In the genomic region with DNA sequence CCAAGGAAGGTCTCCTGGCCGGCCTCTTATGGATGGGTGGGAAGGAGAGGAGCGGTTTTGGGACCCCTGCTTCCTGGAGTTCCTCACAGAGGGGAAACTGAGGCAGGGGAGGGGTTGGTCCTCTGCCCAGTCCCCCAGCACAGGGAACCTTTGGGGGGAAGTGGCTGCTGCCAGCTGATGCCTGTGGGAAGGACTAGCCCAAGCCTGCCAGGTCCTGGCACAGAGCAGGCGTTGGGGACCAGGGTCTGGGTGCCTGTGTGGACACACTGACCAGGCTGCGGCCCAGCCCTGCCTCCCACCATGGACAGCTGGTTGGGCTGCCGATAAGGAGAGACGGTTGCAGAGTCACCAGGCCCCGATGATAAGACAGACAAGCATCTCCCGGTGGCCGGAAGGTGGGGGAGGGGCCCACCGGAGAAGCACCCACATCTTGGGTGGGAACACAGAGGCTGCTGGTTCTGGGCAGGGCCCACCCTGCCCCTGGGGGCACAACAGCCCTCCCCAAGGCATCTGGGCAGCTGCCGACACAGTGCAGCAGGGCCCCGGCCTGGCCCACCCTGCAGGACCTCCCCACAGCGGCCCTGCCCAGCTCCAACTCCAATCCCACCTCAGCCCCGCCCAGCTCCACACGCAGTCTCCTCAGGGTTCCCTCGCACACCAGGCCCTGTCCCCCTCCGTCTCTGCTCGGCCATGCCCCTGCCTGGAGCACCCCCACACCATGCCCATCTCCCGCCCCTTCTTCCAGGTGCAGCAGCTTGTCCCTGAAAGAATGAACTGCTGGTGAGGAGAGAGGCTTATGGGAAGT, we compare ENCODE assay signal across 1 cellular context.
A peak's percentile ranks its signal among the peaks of the same experiment; 100 is the strongest.
TF ChIP-seq lines count a peak whose summit lies in the region.

No MANE protein-coding gene starts in this region.

TF ChIP-seq in K562, 482 proteins besides CTCF, POLR2A, EP300 and RAD21 (continued from another document and continues in another):
- TF ChIP-seq, protein P1, sequence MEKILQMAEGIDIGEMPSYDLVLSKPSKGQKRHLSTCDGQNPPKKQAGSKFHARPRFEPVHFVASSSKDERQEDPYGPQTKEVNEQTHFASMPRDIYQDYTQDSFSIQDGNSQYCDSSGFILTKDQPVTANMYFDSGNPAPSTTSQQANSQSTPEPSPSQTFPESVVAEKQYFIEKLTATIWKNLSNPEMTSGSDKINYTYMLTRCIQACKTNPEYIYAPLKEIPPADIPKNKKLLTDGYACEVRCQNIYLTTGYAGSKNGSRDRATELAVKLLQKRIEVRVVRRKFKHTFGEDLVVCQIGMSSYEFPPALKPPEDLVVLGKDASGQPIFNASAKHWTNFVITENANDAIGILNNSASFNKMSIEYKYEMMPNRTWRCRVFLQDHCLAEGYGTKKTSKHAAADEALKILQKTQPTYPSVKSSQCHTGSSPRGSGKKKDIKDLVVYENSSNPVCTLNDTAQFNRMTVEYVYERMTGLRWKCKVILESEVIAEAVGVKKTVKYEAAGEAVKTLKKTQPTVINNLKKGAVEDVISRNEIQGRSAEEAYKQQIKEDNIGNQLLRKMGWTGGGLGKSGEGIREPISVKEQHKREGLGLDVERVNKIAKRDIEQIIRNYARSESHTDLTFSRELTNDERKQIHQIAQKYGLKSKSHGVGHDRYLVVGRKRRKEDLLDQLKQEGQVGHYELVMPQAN (IDR thresholded peaks at IDR 0.05; ENCODE audit: borderline replicate concordance): no peak
- TF ChIP-seq ZKSCAN3 (CRISPR knock-in tag; IDR thresholded peaks at IDR 0.05) (no peak), HNRNPK (IDR thresholded peaks at IDR 0.05; ENCODE audit: low read depth, low read length, poor library complexity, severe bottlenecking) (no peak), HDAC2 (IDR thresholded peaks at IDR 0.05) (peak; percentile 60; the same call in 1 of the 2 replicates), KLF16 (IDR thresholded peaks at IDR 0.05) (peak; percentile 88), C11orf30 (IDR thresholded peaks at IDR 0.05; ENCODE audit: low read depth) (peak; percentile 68), RUNX1 (IDR thresholded peaks at IDR 0.05; ENCODE audit: low read depth) (peak; percentile 89; the same call in 1 of the 2 replicates), SRSF9 (IDR thresholded peaks at IDR 0.05; ENCODE audit: borderline replicate concordance, low read depth, low read length) (no peak), FOSL1 (tag; conservative IDR thresholded peaks at IDR 0.05) (peak; percentile 80), PHF20 (IDR thresholded peaks at IDR 0.05; ENCODE audit: partially characterized antibody) (no peak), ZNF217 (CRISPR knock-in tag; IDR thresholded peaks at IDR 0.05) (no peak), SP2 (IDR thresholded peaks at IDR 0.05; ENCODE audit: extremely low read depth, low read depth, low read length, poor library complexity, severe bottlenecking) (no peak), ARNT (IDR thresholded peaks at IDR 0.05) (peak; percentile 50 to 88; a peak in 1 of 4 replicates), ZNF589 (CRISPR knock-in tag; IDR thresholded peaks at IDR 0.05; ENCODE audit: low read depth) (peak; percentile 84), ZNF274 (IDR thresholded peaks at IDR 0.05; ENCODE audit: borderline replicate concordance, low read depth, low read length) (no peak), ATF7 (IDR thresholded peaks at IDR 0.05) (peak; percentile 50; the same call in 1 of the 2 replicates), ELF4 (CRISPR knock-in tag; IDR thresholded peaks at IDR 0.05) (peak; percentile 14; the same call in 1 of the 2 replicates), ILK (tag; IDR thresholded peaks at IDR 0.05; ENCODE audit: borderline replicate concordance, low read depth) (no peak), SRSF1 (IDR thresholded peaks at IDR 0.05; ENCODE audit: low read depth, low read length) (no peak), ZNF239 (CRISPR knock-in tag; IDR thresholded peaks at IDR 0.05) (no peak; the same call in 1 of the 2 replicates), ZNF311 (CRISPR knock-in tag; IDR thresholded peaks at IDR 0.05) (peak; percentile 81), PCBP2 (IDR thresholded peaks at IDR 0.05; ENCODE audit: low read depth, low read length, poor library complexity, severe bottlenecking) (no peak), GTF2F1 (IDR thresholded peaks at IDR 0.05; ENCODE audit: low read depth, low read length) (no peak), ZNF197 (CRISPR knock-in tag; IDR thresholded peaks at IDR 0.05; ENCODE audit: low read depth) (peak; percentile 63), OTX1 (CRISPR knock-in tag; IDR thresholded peaks at IDR 0.05) (no peak), ZKSCAN8 (CRISPR knock-in tag; IDR thresholded peaks at IDR 0.05) (peak; percentile 68), ZBED1 (IDR thresholded peaks at IDR 0.05) (peak; percentile 91), ZNF41 (CRISPR knock-in tag; conservative IDR thresholded peaks at IDR 0.05) (no peak; the same call in 1 of the 2 replicates), CHD4 (IDR thresholded peaks at IDR 0.05; ENCODE audit: insufficient read depth, insufficient replicate concordance, low read depth, low read length, poor library complexity, severe bottlenecking) (no peak), ZNF224 (CRISPR knock-in tag; IDR thresholded peaks at IDR 0.05) (no peak), ZNF76 (CRISPR knock-in tag; IDR thresholded peaks at IDR 0.05; ENCODE audit: borderline replicate concordance) (peak; percentile 62; the same call in 1 of the 2 replicates), ZNF143 (CRISPR knock-in tag; IDR thresholded peaks at IDR 0.05) (no peak), HLTF (IDR thresholded peaks at IDR 0.05) (no peak), CXXC5 (CRISPR knock-in tag; IDR thresholded peaks at IDR 0.05) (peak; percentile 90), SETDB1 (IDR thresholded peaks at IDR 0.05; ENCODE audit: low read length) (no peak), ZNF232 (CRISPR knock-in tag; IDR thresholded peaks at IDR 0.05) (no peak), SPI1 (IDR thresholded peaks at IDR 0.05; ENCODE audit: borderline replicate concordance, low read depth, low read length) (no peak), BMI1 (IDR thresholded peaks at IDR 0.05; ENCODE audit: low read length) (no peak), MCM3 (IDR thresholded peaks at IDR 0.05) (no peak), ZNF23 (CRISPR knock-in tag; IDR thresholded peaks at IDR 0.05) (no peak), PTTG1 (tag; IDR thresholded peaks at IDR 0.05; ENCODE audit: low read depth) (no peak), TEAD2 (tag; IDR thresholded peaks at IDR 0.05) (peak; percentile 46; the same call in 1 of the 2 replicates), ZZZ3 (IDR thresholded peaks at IDR 0.05) (no peak), FOXJ3 (CRISPR knock-in tag; IDR thresholded peaks at IDR 0.05) (no peak), DACH1 (IDR thresholded peaks at IDR 0.05; ENCODE audit: partially characterized antibody) (peak; percentile 94)
- TF ChIP-seq, protein P2, sequence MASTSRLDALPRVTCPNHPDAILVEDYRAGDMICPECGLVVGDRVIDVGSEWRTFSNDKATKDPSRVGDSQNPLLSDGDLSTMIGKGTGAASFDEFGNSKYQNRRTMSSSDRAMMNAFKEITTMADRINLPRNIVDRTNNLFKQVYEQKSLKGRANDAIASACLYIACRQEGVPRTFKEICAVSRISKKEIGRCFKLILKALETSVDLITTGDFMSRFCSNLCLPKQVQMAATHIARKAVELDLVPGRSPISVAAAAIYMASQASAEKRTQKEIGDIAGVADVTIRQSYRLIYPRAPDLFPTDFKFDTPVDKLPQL (IDR thresholded peaks at IDR 0.05; ENCODE audit: extremely low read depth, insufficient read length): no peak
- TF ChIP-seq, protein P3, sequence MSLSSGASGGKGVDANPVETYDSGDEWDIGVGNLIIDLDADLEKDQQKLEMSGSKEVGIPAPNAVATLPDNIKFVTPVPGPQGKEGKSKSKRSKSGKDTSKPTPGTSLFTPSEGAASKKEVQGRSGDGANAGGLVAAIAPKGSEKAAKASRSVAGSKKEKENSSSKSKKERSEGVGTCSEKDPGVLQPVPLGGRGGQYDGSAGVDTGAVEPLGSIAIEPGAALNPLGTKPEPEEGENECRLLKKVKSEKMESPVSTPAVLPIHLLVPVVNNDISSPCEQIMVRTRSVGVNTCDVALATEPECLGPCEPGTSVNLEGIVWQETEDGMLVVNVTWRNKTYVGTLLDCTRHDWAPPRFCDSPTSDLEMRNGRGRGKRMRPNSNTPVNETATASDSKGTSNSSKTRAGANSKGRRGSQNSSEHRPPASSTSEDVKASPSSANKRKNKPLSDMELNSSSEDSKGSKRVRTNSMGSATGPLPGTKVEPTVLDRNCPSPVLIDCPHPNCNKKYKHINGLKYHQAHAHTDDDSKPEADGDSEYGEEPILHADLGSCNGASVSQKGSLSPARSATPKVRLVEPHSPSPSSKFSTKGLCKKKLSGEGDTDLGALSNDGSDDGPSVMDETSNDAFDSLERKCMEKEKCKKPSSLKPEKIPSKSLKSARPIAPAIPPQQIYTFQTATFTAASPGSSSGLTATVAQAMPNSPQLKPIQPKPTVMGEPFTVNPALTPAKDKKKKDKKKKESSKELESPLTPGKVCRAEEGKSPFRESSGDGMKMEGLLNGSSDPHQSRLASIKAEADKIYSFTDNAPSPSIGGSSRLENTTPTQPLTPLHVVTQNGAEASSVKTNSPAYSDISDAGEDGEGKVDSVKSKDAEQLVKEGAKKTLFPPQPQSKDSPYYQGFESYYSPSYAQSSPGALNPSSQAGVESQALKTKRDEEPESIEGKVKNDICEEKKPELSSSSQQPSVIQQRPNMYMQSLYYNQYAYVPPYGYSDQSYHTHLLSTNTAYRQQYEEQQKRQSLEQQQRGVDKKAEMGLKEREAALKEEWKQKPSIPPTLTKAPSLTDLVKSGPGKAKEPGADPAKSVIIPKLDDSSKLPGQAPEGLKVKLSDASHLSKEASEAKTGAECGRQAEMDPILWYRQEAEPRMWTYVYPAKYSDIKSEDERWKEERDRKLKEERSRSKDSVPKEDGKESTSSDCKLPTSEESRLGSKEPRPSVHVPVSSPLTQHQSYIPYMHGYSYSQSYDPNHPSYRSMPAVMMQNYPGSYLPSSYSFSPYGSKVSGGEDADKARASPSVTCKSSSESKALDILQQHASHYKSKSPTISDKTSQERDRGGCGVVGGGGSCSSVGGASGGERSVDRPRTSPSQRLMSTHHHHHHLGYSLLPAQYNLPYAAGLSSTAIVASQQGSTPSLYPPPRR (CRISPR knock-in tag; IDR thresholded peaks at IDR 0.05; ENCODE audit: borderline replicate concordance): 0 out of 2 replicates have a peak, but pooled peaks have one; percentile 73
- TF ChIP-seq, protein P4, sequence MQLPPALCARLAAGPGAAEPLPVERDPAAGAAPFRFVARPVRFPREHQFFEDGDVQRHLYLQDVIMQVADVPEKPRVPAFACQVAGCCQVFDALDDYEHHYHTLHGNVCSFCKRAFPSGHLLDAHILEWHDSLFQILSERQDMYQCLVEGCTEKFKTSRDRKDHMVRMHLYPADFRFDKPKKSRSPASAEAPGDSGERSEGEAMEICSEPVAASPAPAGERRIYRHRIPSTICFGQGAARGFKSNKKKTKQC (CRISPR knock-in tag; IDR thresholded peaks at IDR 0.05): no peak
- TF ChIP-seq, protein P5, sequence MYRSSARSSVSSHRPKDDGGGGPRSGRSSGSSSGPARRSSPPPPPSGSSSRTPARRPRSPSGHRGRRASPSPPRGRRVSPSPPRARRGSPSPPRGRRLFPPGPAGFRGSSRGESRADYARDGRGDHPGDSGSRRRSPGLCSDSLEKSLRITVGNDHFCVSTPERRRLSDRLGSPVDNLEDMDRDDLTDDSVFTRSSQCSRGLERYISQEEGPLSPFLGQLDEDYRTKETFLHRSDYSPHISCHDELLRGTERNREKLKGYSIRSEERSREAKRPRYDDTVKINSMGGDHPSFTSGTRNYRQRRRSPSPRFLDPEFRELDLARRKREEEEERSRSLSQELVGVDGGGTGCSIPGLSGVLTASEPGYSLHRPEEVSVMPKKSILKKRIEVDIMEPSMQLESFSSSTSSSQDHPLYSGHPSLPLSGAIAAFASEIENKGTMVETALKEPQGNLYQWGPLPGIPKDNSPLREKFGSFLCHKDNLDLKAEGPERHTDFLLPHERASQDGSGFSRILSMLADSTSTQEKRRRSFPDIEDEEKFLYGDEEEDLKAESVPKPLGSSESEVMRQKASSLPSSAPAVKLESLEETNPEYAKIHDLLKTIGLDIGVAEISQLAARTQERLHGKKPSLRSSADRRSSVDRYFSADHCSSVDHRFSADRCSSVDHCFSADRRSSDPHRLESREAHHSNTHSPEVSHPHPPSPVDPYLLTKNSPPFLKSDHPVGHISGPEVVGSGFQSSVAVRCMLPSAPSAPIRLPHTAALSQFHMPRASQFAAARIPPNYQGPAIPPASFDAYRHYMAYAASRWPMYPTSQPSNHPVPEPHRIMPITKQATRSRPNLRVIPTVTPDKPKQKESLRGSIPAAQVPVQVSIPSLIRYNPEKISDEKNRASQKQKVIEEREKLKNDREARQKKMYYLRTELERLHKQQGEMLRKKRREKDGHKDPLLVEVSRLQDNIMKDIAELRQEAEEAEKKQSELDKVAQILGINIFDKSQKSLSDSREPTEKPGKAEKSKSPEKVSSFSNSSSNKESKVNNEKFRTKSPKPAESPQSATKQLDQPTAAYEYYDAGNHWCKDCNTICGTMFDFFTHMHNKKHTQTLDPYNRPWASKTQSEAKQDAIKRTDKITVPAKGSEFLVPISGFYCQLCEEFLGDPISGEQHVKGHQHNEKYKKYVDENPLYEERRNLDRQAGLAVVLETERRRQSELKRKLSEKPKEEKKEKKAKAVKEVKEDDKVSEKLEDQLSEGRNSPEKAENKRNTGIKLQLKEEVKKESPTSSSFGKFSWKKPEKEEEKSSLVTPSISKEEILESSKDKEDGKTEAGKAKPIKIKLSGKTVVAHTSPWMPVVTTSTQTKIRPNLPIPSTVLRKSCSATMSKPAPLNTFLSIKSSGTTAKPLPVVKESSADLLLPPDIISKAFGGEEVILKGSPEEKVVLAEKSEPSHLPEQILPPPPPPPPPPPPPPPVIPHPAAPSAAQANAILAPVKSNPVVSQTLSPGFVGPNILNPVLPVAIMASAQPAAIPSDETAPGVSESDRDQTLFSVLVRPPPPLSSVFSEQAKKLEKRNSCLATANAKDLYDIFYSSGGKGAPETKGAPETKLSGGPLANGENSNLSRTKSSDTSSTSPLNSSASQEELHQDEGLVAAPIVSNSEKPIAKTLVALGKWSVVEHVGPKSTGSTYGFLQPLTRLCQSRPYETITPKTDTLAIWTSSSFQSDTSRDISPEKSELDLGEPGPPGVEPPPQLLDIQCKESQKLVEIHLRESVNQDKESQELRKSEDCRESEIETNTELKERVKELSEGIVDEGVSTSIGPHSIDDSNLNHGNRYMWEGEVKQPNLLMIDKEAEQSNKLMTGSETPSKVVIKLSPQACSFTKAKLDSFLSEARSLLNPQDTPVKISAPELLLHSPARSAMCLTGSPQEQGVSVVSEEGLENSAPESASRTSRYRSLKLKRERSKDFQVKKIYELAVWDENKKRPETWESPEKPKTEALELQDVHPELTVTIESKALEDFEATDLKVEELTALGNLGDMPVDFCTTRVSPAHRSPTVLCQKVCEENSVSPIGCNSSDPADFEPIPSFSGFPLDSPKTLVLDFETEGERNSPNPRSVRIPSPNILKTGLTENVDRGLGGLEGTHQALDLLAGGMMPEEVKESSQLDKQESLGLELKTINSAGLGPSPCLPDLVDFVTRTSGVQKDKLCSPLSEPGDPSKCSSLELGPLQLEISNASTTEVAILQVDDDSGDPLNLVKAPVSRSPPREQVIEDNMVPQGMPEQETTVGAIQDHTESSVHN (IDR thresholded peaks at IDR 0.05; ENCODE audit: borderline replicate concordance in 1 of 2, low read depth in 1 of 2): peak in 1 of 2 experiments; percentile 73; a peak in 1 of 4 replicates
- TF ChIP-seq, protein P6, sequence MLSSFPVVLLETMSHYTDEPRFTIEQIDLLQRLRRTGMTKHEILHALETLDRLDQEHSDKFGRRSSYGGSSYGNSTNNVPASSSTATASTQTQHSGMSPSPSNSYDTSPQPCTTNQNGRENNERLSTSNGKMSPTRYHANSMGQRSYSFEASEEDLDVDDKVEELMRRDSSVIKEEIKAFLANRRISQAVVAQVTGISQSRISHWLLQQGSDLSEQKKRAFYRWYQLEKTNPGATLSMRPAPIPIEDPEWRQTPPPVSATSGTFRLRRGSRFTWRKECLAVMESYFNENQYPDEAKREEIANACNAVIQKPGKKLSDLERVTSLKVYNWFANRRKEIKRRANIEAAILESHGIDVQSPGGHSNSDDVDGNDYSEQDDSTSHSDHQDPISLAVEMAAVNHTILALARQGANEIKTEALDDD (IDR thresholded peaks at IDR 0.05): peak; percentile 46; the same call in 1 of the 2 replicates
